ENCODE assay signal across 23 cellular contexts in the genomic region with DNA sequence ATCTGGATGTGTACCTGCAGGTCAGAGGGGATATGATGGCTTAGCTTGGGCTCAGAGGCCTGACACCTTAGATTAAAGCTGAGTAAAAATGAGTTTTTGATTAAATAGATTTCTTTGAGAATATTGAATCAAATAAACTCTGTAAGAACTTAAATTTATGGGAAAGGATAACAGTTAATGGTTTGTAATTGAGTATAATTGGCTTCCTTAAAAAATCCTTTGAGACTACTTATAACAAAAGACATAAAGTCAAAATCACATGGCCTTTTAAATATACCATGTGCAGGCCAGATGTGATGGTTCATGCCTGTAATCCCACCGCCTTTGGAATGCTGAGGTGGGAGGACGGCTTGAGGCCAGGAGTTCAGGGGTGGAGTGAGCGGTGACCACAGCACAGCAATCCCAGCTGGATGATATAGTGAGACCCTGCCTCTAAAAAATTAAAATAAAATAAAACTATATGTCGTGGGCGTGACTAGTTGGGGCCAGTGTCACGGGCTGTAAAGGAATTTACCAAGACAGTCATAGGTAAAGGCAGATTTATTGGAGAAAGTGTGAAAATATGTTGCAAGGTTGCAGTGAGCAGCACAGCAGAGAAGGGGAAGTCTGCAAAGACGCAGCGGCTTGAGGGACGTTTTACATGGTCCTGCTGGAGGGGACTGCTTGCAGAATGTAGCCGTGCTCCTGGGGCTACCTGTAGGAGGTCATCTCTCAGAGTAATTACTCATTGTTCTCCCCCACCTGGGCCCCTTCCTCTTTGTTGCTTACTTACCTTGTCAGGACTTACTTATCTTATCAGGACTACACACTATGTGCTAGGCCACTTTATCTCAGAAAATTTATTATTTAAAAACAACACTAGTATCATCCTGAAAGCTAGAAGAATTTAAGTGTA.
DNase-seq lines count a peak whose midpoint lies in the region; ATAC-seq, FAIRE-seq and TF ChIP-seq lines count a peak whose summit lies in the region.
"Had no signal": no experiment of that assay in that cellular context is flagged by ENCODE, and none has a peak within 500 bp of the region (broad histone marks: within the 10 kb centered on the region; RNA-seq: fewer than 3 reads in every experiment).

No MANE protein-coding gene starts in this region.

- no peaks in the 10 kb centered on the region for H3K79me2 ChIP-seq in K562 (ENCODE audit: control insufficient read depth, insufficient read depth, low read length)

- no peaks in the 10 kb centered on the region for H3K9me1 ChIP-seq in K562 (ENCODE audit: control insufficient read depth, insufficient read depth, low read length)

- TF ChIP-seq CTCF in K562 (IDR thresholded peaks at IDR 0.05 in 2 of 3, conservative IDR thresholded peaks at IDR 0.05 in 1 of 3; ENCODE audit: insufficient read depth in 2 of 3, low read depth in 1 of 3, low read length in 3 of 3) = no peak
- TF ChIP-seq CTCF in heart left ventricle (IDR thresholded peaks at IDR 0.05) = no peak

- peaks cover 42% of the 10 kb centered on the region for H3K4me1 ChIP-seq in HUES6 (ENCODE audit: control insufficient read depth, insufficient read depth, low read length)
- H3K4me1 ChIP-seq in K562 (replicated peaks in 1 of 2; ENCODE audit: control insufficient read depth in 2 of 2, insufficient read depth in 2 of 2, low read length in 2 of 2) = peaks cover 5 to 7% of the 10 kb centered on the region in 2 experiments; a peak in 3 of 5 replicates
- H3K4me1 ChIP-seq in heart left ventricle = no peaks in the 10 kb centered on the region
- H3K4me1 ChIP-seq: esophagus muscularis mucosa, right atrium auricular region, uterus had no signal

- H3K9ac ChIP-seq in HUES6 (ENCODE audit: low read length) = peak overlapping the region; percentile 73
- peak overlapping the region in 1 of 2 experiments; percentile 46; a peak in 1 of 4 replicates for H3K9ac ChIP-seq in K562 (ENCODE audit: insufficient read depth in 1 of 2, low read depth in 2 of 2, low read length in 2 of 2)
- H3K9ac ChIP-seq: KMS-11 had no signal

- H3K9me3 ChIP-seq in HUES6 (ENCODE audit: control insufficient read depth, insufficient read depth, low read depth, low read length) (peaks cover 6% of the 10 kb centered on the region; the same call in 1 of the 2 replicates), K562 (replicated peaks; ENCODE audit: control insufficient read depth, insufficient read depth, low read depth, low read length) (no peaks in the 10 kb centered on the region), heart left ventricle (no peaks in the 10 kb centered on the region)
- H3K9me3 ChIP-seq: esophagus muscularis mucosa, right atrium auricular region, uterus had no signal

- WGBS in K562 (ENCODE audit: insufficient coverage, low coverage, missing lambda C conversion rate) = 75% methylated on average over 10 of the region's 10 CpGs
- WGBS in heart left ventricle, 4 donors = 88 to 92% (median 89%) methylated on average over 10 of the region's 10 CpGs

- in situ Hi-C loops in K562 (cut with MboI) = no loop called here

- H3K4me3 ChIP-seq in HUES6 (ENCODE audit: low read depth, low read length) (no peak overlapping the region), K562 (no peak overlapping the region), heart left ventricle (no peak overlapping the region)
- H3K4me3 ChIP-seq: esophagus muscularis mucosa, lung, right atrium auricular region, uterus had no signal

- intact Hi-C loops in K562 (cut with micrococcal nuclease) (no loop called here), left cardiac atrium (cut with DNase I) (no loop called here), heart left ventricle (cut with DNase I) (loop anchor here in 1 of 10 donors (10.0 kb wide), 1 partner anchor 216 kb away; no protein-coding TSS in a partner anchor)

- H2AFZ ChIP-seq in K562 (ENCODE audit: low read depth, low read length) = no peak overlapping the region

- DNase-seq in EL = peak; percentile 10
- DNase-seq in K562 (ENCODE audit: extremely low read depth in 1 of 4, low spot score in 3 of 4) = peak in 3 of 4 experiments; percentile 16 to 17 (median 16)
- DNase-seq in iPS-NIHi7 (ENCODE audit: extremely low spot score) = peak; percentile 65
- DNase-seq in left cardiac atrium = no peak
- DNase-seq in NCI-H524 treated with DMSO at 0.1 percent for 48 hours (lab: John Stamatoyannopoulos, UW) = no peak
- DNase-seq in heart left ventricle = no peak
- DNase-seq in NCI-H128 (lab: John Stamatoyannopoulos, UW; ENCODE audit: unreplicated experiment) = no peak
- DNase-seq: activated CD4-positive, alpha-beta T cell treated with anti-CD3 and anti-CD28 coated beads for 4 hours; activated naive CD8-positive, alpha-beta T cell treated with anti-CD3 and anti-CD28 coated beads for 36 hours; effector CD8-positive, alpha-beta T cell; immature natural killer cell; NCI-H1092; NCI-H526; OCI-M1; SHP77 treated with DMSO at 0.1 percent for 48 hours; uterus had no signal

- TF ChIP-seq POLR2A in K562 (conservative IDR thresholded peaks at IDR 0.05) = no peak
- TF ChIP-seq POLR2A in heart left ventricle (IDR thresholded peaks at IDR 0.05) = no peak

- no TSS peak for BruUV-seq in K562 (replicated peaks; lab: Mats Ljungman, UMichigan)

- no peaks in the 10 kb centered on the region for H3K27me3 ChIP-seq in HUES6 (ENCODE audit: control insufficient read depth, insufficient read depth, low read length)
- no peaks in the 10 kb centered on the region for H3K27me3 ChIP-seq in K562 (ENCODE audit: control insufficient read depth in 2 of 2, insufficient read depth in 2 of 2, low read length in 2 of 2)
- no peaks in the 10 kb centered on the region for H3K27me3 ChIP-seq in heart left ventricle
- H3K27me3 ChIP-seq: esophagus muscularis mucosa, right atrium auricular region, uterus had no signal

- H3K27ac ChIP-seq in HUES6 (ENCODE audit: low read depth, low read length) = peak overlapping the region; percentile 83
- H3K27ac ChIP-seq in K562 (ENCODE audit: extremely low read depth, low read depth, low read length) = no peak overlapping the region
- H3K27ac ChIP-seq in heart left ventricle = no peak overlapping the region
- H3K27ac ChIP-seq: esophagus muscularis mucosa, KMS-11, right atrium auricular region, uterus had no signal

- POLR2A ChIA-PET in K562 (lab: Yijun Ruan, JAX) = interaction anchor here (0.6 to 1.7 kb wide), 2 partner anchors 9 to 490 kb away, joined by 4 read pairs; no protein-coding TSS in a partner anchor

- ATAC-seq in K562 (peak; percentile 73), left cardiac atrium (no peak), heart left ventricle (no peak)

- H3K36me3 ChIP-seq in HUES6 (ENCODE audit: control insufficient read depth, insufficient read depth, low read length) (peaks cover 66% of the 10 kb centered on the region), K562 (ENCODE audit: control insufficient read depth, insufficient read depth, low read length) (peaks cover 83% of the 10 kb centered on the region), heart left ventricle (peaks cover 0 to 99% (median 91%) of the 10 kb centered on the region in 9 donors)
- H3K36me3 ChIP-seq: uterus had no signal

- CTCF ChIA-PET in K562 (lab: Yijun Ruan, JAX; ENCODE audit: low intra/inter-chr PET ratio) = no interaction called here

- no peak for TF ChIP-seq EP300 in K562 (IDR thresholded peaks at IDR 0.05; ENCODE audit: low read length)

- TF ChIP-seq RAD21 in K562 (CRISPR knock-in tag; conservative IDR thresholded peaks at IDR 0.05 in 1 of 2, IDR thresholded peaks at IDR 0.05 in 1 of 2) = no peak

- H4K20me1 ChIP-seq in K562 (replicated peaks; ENCODE audit: control insufficient read depth, insufficient read depth, low read length) = no peaks in the 10 kb centered on the region

- H3K4me2 ChIP-seq in K562 (ENCODE audit: insufficient read depth, low read length) = no peak overlapping the region
- H3K4me2 ChIP-seq: KMS-11 had no signal

- no peak for FAIRE-seq in K562 (lab: Jason Lieb, UNC)
- FAIRE-seq: GM12892, GM19239 had no signal

TF ChIP-seq in K562, 482 proteins besides CTCF, POLR2A, EP300 and RAD21:
- TF ChIP-seq POLR2B (IDR thresholded peaks at IDR 0.05; ENCODE audit: low read depth, partially characterized antibody) (no peak), SOX6 (IDR thresholded peaks at IDR 0.05) (peak; percentile 66), CCNT2 (IDR thresholded peaks at IDR 0.05; ENCODE audit: borderline replicate concordance, extremely low read depth, insufficient read length, low read depth, low read length) (peak; percentile 22)
TF ChIP-seq in K562: peak in this region for 2.

Comparison
In these comparisons a context has a peak if more than half of its experiments do, and no peak if none do; other contexts are left out.
1. DNase-seq: peak in EL (single experiment), K562 (3 of 4) and iPS-NIHi7 (single experiment); none in left cardiac atrium (single experiment), NCI-H524 treated with DMSO at 0.1 percent for 48 hours (single experiment), heart left ventricle (0 of 5) and NCI-H128 (single experiment).